ENCODE assay signal across 22 cellular contexts in the genomic region with DNA sequence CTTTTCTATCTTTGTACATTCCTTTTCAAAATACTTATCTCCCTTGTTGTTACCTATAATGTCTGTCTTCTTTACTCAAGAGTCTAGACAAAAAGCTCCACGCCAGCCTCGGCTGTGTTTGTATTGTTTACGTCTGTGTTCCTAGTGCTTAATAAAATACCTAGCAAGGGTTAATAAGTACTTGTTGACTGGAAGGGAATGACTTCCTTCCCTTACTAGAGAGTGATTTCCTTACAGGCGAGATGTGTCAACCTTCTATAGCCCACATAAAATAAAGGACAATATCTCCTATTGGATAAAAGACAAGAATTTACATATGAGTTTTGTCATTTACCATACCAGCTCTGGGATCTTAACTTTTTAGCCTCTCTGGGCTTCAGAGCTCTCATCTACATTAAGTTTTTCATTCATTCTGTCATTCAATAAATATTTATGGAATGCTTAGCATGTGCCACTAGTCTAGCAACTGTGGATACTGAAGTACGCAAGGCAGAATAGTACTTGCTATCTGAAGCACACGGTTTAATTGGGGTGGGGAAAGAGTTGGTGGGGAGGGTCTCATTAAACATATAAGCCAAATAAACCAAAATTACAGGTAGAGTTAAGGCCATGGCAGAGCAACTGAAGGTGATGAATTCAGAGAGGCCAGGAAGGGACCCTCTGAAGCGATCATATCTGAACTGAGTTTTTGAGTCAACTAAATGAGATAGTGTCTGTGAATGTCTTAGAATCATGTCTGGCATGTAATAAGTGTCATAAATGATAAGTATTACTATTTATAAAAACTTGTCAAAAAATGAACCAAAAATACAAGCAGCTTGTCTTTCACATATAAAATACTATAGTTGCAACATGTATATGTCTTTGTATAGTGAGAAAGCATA.
DNase-seq lines count a peak whose midpoint lies in the region; ATAC-seq, FAIRE-seq and TF ChIP-seq lines count a peak whose summit lies in the region.
"Had no signal": no experiment of that assay in that cellular context is flagged by ENCODE, and none has a peak within 500 bp of the region (broad histone marks: within the 10 kb centered on the region; RNA-seq: fewer than 3 reads in every experiment).

No MANE protein-coding gene starts in this region.

- FAIRE-seq in K562 (lab: Jason Lieb, UNC) = no peak

- no peaks in the 10 kb centered on the region for H3K27me3 Mint-ChIP-seq in HFFc6 (ENCODE audit: insufficient read depth)
- H3K27me3 Mint-ChIP-seq: stimulated activated naive CD8-positive, alpha-beta T cell treated with anti-CD3 and anti-CD28 coated beads, Interleukin-15, amount 100 ng/mL, for 72 hours had no signal

- peaks cover 26% of the 10 kb centered on the region for H3K4me1 ChIP-seq in ACC112 (ENCODE audit: control insufficient read depth, insufficient read depth, low read length, unreplicated experiment)
- peaks cover 5 to 9% of the 10 kb centered on the region in 2 experiments for H3K4me1 ChIP-seq in K562 (replicated peaks in 1 of 2; ENCODE audit: control insufficient read depth in 2 of 2, insufficient read depth in 2 of 2, low read length in 2 of 2)
- H3K4me1 ChIP-seq in lower lobe of right lung = peaks cover 8% of the 10 kb centered on the region
- H3K4me1 ChIP-seq: HAP-1 had no signal

- H3K27me3 ChIP-seq in ACC112 (ENCODE audit: insufficient read depth, low read length) (no peaks in the 10 kb centered on the region), K562 (ENCODE audit: control insufficient read depth in 2 of 2, insufficient read depth in 2 of 2, low read length in 2 of 2) (no peaks in the 10 kb centered on the region), lower lobe of right lung (ENCODE audit: low read depth) (no peaks in the 10 kb centered on the region)
- H3K27me3 ChIP-seq: sigmoid colon, upper lobe of left lung had no signal

- H4K20me1 ChIP-seq in K562 (replicated peaks; ENCODE audit: control insufficient read depth, insufficient read depth, low read length) = no peaks in the 10 kb centered on the region

- peak; percentile 37 for DNase-seq in HFFc6
- DNase-seq in K562 (ENCODE audit: extremely low read depth in 1 of 4, low spot score in 3 of 4) = no peak
- no peak for DNase-seq in lower lobe of right lung
- DNase-seq in caudate nucleus (lab: John Stamatoyannopoulos, UW) = no peak
- DNase-seq in GM13977 (ENCODE audit: low spot score) = no peak
- DNase-seq: CD4-positive, alpha-beta memory T cell; central memory CD4-positive, alpha-beta T cell; DMS79; effector memory CD8-positive, alpha-beta T cell; left cardiac atrium; NCI-H1105 treated with DMSO at 0.1 percent for 48 hours; NCI-H526 treated with DMSO at 0.1 percent for 48 hours; occipital lobe; sigmoid colon; stimulated activated naive CD8-positive, alpha-beta T cell treated with anti-CD3 and anti-CD28 coated beads, Interleukin-15, amount 100 ng/mL, for 72 hours; T-helper 9 cell; upper lobe of left lung had no signal

- no peak for TF ChIP-seq EP300 in K562 (IDR thresholded peaks at IDR 0.05; ENCODE audit: low read length)

- H3K27ac Mint-ChIP-seq in HFFc6 = peak overlapping the region; percentile 4; the same call in 1 of the 2 replicates
- H3K27ac Mint-ChIP-seq: activated T-helper 17 cell treated with anti-CD3 and anti-CD28 coated beads, Interleukin-2, amount 50 U/mL, for 72 hours; effector memory CD8-positive, alpha-beta T cell; stimulated activated naive CD8-positive, alpha-beta T cell treated with anti-CD3 and anti-CD28 coated beads, Interleukin-15, amount 100 ng/mL, for 72 hours had no signal

- H3K4me2 ChIP-seq in K562 (ENCODE audit: insufficient read depth, low read length) = no peak overlapping the region

- H3K9me3 ChIP-seq in K562 (replicated peaks; ENCODE audit: control insufficient read depth, insufficient read depth, low read depth, low read length) (no peaks in the 10 kb centered on the region), lower lobe of right lung (no peaks in the 10 kb centered on the region)
- H3K9me3 ChIP-seq: HAP-1, sigmoid colon, upper lobe of left lung had no signal

- H3K4me3 ChIP-seq in ACC112 (ENCODE audit: low read depth, low read length) (no peak overlapping the region), K562 (no peak overlapping the region), lower lobe of right lung (no peak overlapping the region)
- H3K4me3 ChIP-seq: HAP-1, sigmoid colon, upper lobe of left lung had no signal

- peak overlapping the region; percentile 3; the same call in 1 of the 2 replicates for H3K4me3 Mint-ChIP-seq in HFFc6
- H3K4me3 Mint-ChIP-seq: activated T-helper 17 cell treated with anti-CD3 and anti-CD28 coated beads, Interleukin-2, amount 50 U/mL, for 72 hours; CD4-positive, alpha-beta memory T cell; effector memory CD8-positive, alpha-beta T cell; stimulated activated naive CD8-positive, alpha-beta T cell treated with anti-CD3 and anti-CD28 coated beads, Interleukin-15, amount 100 ng/mL, for 72 hours had no signal

- no TSS peak for BruUV-seq in K562 (replicated peaks; lab: Mats Ljungman, UMichigan)

- ATAC-seq in K562 (no peak), lower lobe of right lung (peak; percentile 52 to 78), HG03196 (IDR thresholded peaks at IDR 0.05; ENCODE audit: unreplicated experiment) (no peak), GM21529 (IDR thresholded peaks at IDR 0.05; ENCODE audit: unreplicated experiment) (no peak)
- ATAC-seq: activated T-helper 17 cell treated with anti-CD3 and anti-CD28 coated beads, Interleukin-2, amount 50 U/mL, for 72 hours; effector memory CD8-positive, alpha-beta T cell; stimulated activated naive CD8-positive, alpha-beta T cell treated with anti-CD3 and anti-CD28 coated beads, Interleukin-15, amount 100 ng/mL, for 72 hours had no signal

- intact Hi-C loops in K562 (cut with micrococcal nuclease) (no loop called here), lower lobe of right lung (cut with DNase I) (no loop called here)

- H3K9ac ChIP-seq in K562 (ENCODE audit: insufficient read depth in 1 of 2, low read depth in 2 of 2, low read length in 2 of 2) = no peak overlapping the region

- in situ Hi-C loops in K562 (cut with MboI) = no loop called here
- in situ Hi-C loops in GM13977 (cut with MboI; ENCODE audit: low pct_unique_long_range_greater_than_20kb, low sequenced_read_pairs, unreplicated experiment) = no loop called here

- H3K36me3 Mint-ChIP-seq in HFFc6 (ENCODE audit: low read depth) = no peaks in the 10 kb centered on the region
- H3K36me3 Mint-ChIP-seq: CD4-positive, alpha-beta memory T cell had no signal

- CTCF ChIA-PET in K562 (lab: Yijun Ruan, JAX; ENCODE audit: low intra/inter-chr PET ratio) = no interaction called here

- no peaks in the 10 kb centered on the region for H3K36me3 ChIP-seq in ACC112 (ENCODE audit: insufficient read depth, low read length)
- no peaks in the 10 kb centered on the region for H3K36me3 ChIP-seq in K562 (ENCODE audit: control insufficient read depth, insufficient read depth, low read length)
- H3K36me3 ChIP-seq in lower lobe of right lung = no peaks in the 10 kb centered on the region
- H3K36me3 ChIP-seq: HAP-1, sigmoid colon, upper lobe of left lung had no signal

- POLR2A ChIA-PET in K562 (lab: Yijun Ruan, JAX) = interaction anchor here (0.8 to 1.3 kb wide), 2 partner anchors 23 to 864 kb away, joined by 3 to 5 read pairs; no protein-coding TSS in a partner anchor

- H2AFZ ChIP-seq in ACC112 (ENCODE audit: low read length, unreplicated experiment) = peak overlapping the region; percentile 44
- peak overlapping the region; percentile 25; the same call in 1 of the 2 replicates for H2AFZ ChIP-seq in K562 (ENCODE audit: low read depth, low read length)

- TF ChIP-seq POLR2A in K562 (conservative IDR thresholded peaks at IDR 0.05) = no peak

- 77% methylated on average over 7 of the region's 7 CpGs for WGBS in K562 (ENCODE audit: insufficient coverage, low coverage, missing lambda C conversion rate)

- H3K9me3 Mint-ChIP-seq in HFFc6 = no peaks in the 10 kb centered on the region
- H3K9me3 Mint-ChIP-seq: activated T-helper 17 cell treated with anti-CD3 and anti-CD28 coated beads, Interleukin-2, amount 50 U/mL, for 72 hours; CD4-positive, alpha-beta memory T cell; effector memory CD8-positive, alpha-beta T cell; stimulated activated naive CD8-positive, alpha-beta T cell treated with anti-CD3 and anti-CD28 coated beads, Interleukin-15, amount 100 ng/mL, for 72 hours had no signal

- H3K79me2 ChIP-seq in ACC112 (ENCODE audit: control insufficient read depth, insufficient read depth, low read length, unreplicated experiment) = no peaks in the 10 kb centered on the region
- H3K79me2 ChIP-seq in K562 (ENCODE audit: control insufficient read depth, insufficient read depth, low read length) = no peaks in the 10 kb centered on the region

- peaks cover 32% of the 10 kb centered on the region for H3K4me1 Mint-ChIP-seq in HFFc6 (ENCODE audit: low read depth)
- H3K4me1 Mint-ChIP-seq: activated T-helper 17 cell treated with anti-CD3 and anti-CD28 coated beads, Interleukin-2, amount 50 U/mL, for 72 hours; CD4-positive, alpha-beta memory T cell; stimulated activated naive CD8-positive, alpha-beta T cell treated with anti-CD3 and anti-CD28 coated beads, Interleukin-15, amount 100 ng/mL, for 72 hours had no signal

- no peaks in the 10 kb centered on the region for H3K9me1 ChIP-seq in K562 (ENCODE audit: control insufficient read depth, insufficient read depth, low read length)

- TF ChIP-seq CTCF in HFFc6 (IDR thresholded peaks at IDR 0.05) (no peak), K562 (IDR thresholded peaks at IDR 0.05 in 2 of 3, conservative IDR thresholded peaks at IDR 0.05 in 1 of 3; ENCODE audit: insufficient read depth in 2 of 3, low read depth in 1 of 3, low read length in 3 of 3) (no peak), lower lobe of right lung (IDR thresholded peaks at IDR 0.05) (no peak), GM13977 (IDR thresholded peaks at IDR 0.05; ENCODE audit: extremely low read depth, insufficient read depth, missing control alignments) (no peak)

- TF ChIP-seq RAD21 in K562 (CRISPR knock-in tag; conservative IDR thresholded peaks at IDR 0.05 in 1 of 2, IDR thresholded peaks at IDR 0.05 in 1 of 2) = no peak

- H3K27ac ChIP-seq in ACC112 (ENCODE audit: low read depth, low read length) = no peak overlapping the region
- no peak overlapping the region for H3K27ac ChIP-seq in K562 (ENCODE audit: extremely low read depth, low read depth, low read length)
- no peak overlapping the region for H3K27ac ChIP-seq in lower lobe of right lung
- no peak overlapping the region for H3K27ac ChIP-seq in caudate nucleus (ENCODE audit: low read depth, low read length)
- H3K27ac ChIP-seq: sigmoid colon, upper lobe of left lung had no signal

TF ChIP-seq in K562, 482 proteins besides CTCF, POLR2A, EP300 and RAD21 (continues in another document):
- TF ChIP-seq SNAPC5 (CRISPR knock-in tag; IDR thresholded peaks at IDR 0.05) (no peak), ZNF3 (CRISPR knock-in tag; IDR thresholded peaks at IDR 0.05) (no peak)

Comparison
In these comparisons a context has a peak if more than half of its experiments do, and no peak if none do; other contexts are left out.
1. ATAC-seq: peak in lower lobe of right lung (2 of 2); none in K562 (single experiment), HG03196 (single experiment) and GM21529 (single experiment).